ENCODE assay signal across 14 cellular contexts in the genomic region with DNA sequence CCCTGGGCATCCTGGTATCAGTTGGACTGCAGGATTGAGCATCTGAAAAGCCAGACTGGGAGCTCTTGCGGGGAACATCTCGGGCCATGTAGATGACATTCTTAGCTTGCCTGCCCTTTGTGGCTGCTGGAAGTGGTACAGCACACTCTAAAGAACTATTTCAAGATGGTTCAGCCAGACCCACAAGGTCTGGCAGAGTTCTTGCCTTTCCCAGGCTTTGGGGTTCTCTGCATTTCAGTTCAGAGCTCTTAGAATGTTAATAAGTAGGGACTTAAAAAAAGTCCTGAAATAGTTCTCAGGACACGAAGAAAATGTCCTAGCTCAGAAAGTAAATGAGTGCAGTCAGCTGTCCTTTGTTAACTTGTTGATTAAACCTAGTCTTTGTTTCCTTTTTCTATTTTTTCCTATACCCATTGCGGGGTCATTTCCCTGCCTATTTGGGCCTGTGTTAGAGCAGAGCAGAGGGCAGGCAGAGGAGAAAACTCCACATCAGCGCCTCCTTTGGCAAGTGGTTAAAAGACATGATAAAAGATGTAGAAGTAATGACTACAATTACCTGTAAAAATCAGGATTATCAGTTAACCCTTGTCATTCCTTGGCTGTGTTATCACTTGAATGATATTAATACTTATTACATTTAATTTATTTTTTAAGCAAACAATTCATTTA.
A peak's percentile ranks its signal among the peaks of the same experiment; 100 is the strongest.
DNase-seq lines count a peak whose midpoint lies in the region; ATAC-seq and TF ChIP-seq lines count a peak whose summit lies in the region.
"Had no signal": no experiment of that assay in that cellular context is flagged by ENCODE, and none has a peak within 500 bp of the region (broad histone marks: within the 10 kb centered on the region; RNA-seq: fewer than 3 reads in every experiment).

No MANE protein-coding gene starts in this region.

- TF ChIP-seq CTCF in DND-41 (IDR thresholded peaks at IDR 0.05; ENCODE audit: borderline replicate concordance, extremely low read depth, low read length, poor library complexity, severe bottlenecking), result peak; percentile 18
- TF ChIP-seq CTCF in ovary (IDR thresholded peaks at IDR 0.05), result no peak

- WGBS in ovary, 3 donors, result 88 to 93% (median 91%) methylated on average over 5 of the region's 5 CpGs

- H3K79me2 ChIP-seq in DND-41 (ENCODE audit: insufficient read depth, low read length), result no peaks in the 10 kb centered on the region

- H3K4me3 ChIP-seq in DND-41 (ENCODE audit: low read depth in 1 of 2, low read length in 2 of 2), result no peak overlapping the region
- no peak overlapping the region for H3K4me3 ChIP-seq in ovary
- H3K4me3 ChIP-seq: skin epidermis had no signal

- H3K36me3 ChIP-seq in DND-41 (ENCODE audit: insufficient read depth, low read length) (no peaks in the 10 kb centered on the region), ovary (no peaks in the 10 kb centered on the region)

- in situ Hi-C loops in KBM-7 (cut with MboI; ENCODE audit: low pct_unique_long_range_greater_than_20kb, low sequenced_read_pairs), result no loop called here

- TF ChIP-seq EP300 in ovary (IDR thresholded peaks at IDR 0.05), result no peak

- H3K4me1 ChIP-seq in DND-41 (ENCODE audit: insufficient read depth, low read length) (no peaks in the 10 kb centered on the region), ovary (ENCODE audit: insufficient read depth) (peaks cover 12% of the 10 kb centered on the region)

- H4K20me1 ChIP-seq in DND-41 (ENCODE audit: insufficient read depth, low read length), result no peaks in the 10 kb centered on the region

- H2AFZ ChIP-seq in DND-41 (ENCODE audit: low read depth, low read length), result no peak overlapping the region

- ATAC-seq in DND-41 (ENCODE audit: insufficient read depth, low read depth), result no peak
- ATAC-seq: activated T-cell treated with anti-CD3 and anti-CD28 coated beads, Interleukin-2, amount 50 U/mL, for 4 hours; left ventricle myocardium superior had no signal

- intact Hi-C loops in ovary (cut with DNase I), result loop anchor here in 1 of 4 donors (10.0 kb wide), 2 partner anchors 111 to 289 kb away; partner anchors contain the start of gene ZSWIM6

- no peak overlapping the region for H3K27ac ChIP-seq in DND-41 (ENCODE audit: low read length)
- peak overlapping the region; percentile 97 for H3K27ac ChIP-seq in caudate nucleus (ENCODE audit: low read depth, low read length)
- no peak overlapping the region for H3K27ac ChIP-seq in ovary
- H3K27ac ChIP-seq: skin epidermis had no signal

- TF ChIP-seq POLR2A in ovary (IDR thresholded peaks at IDR 0.05), result no peak

- no peaks in the 10 kb centered on the region for H3K9me3 ChIP-seq in DND-41 (ENCODE audit: insufficient read depth, low read length, severe bottlenecking)
- no peaks in the 10 kb centered on the region for H3K9me3 ChIP-seq in ovary

- H3K27me3 ChIP-seq in DND-41 (ENCODE audit: insufficient read depth, low read length, poor library complexity), result no peaks in the 10 kb centered on the region
- no peaks in the 10 kb centered on the region for H3K27me3 ChIP-seq in ovary

- DNase-seq in DND-41, result no peak
- peak; percentile 8 for DNase-seq in KBM-7
- DNase-seq in caudate nucleus (lab: John Stamatoyannopoulos, UW), result peak in 7 of 61 donors; percentile 10 to 60 (median 27)
- peak; percentile 70 for DNase-seq in midbrain (lab: John Stamatoyannopoulos, UW)
- no peak for DNase-seq in CD1c-positive myeloid dendritic cell (ENCODE audit: extremely low spot score)
- no peak for DNase-seq in ovary
- DNase-seq in NAMALWA (ENCODE audit: low spot score), result no peak
- DNase-seq in stimulated activated CD8-positive, alpha-beta memory T cell treated with anti-CD3 and anti-CD28 coated beads, Interleukin-4, amount 100 ng/mL, for 48 hours, result no peak
- DNase-seq: activated T-cell treated with anti-CD3 and anti-CD28 coated beads, Interleukin-2, amount 50 U/mL, for 4 hours; left ventricle myocardium superior; NCI-H2029; stimulated activated naive CD4-positive, alpha-beta T cell treated with Interleukin-2 at 50 U/mL for 16 hours; SW 1271 had no signal

- no peak overlapping the region for H3K4me2 ChIP-seq in DND-41 (ENCODE audit: insufficient read depth, low read length)

- H3K9ac ChIP-seq in DND-41 (ENCODE audit: low read depth, low read length), result no peak overlapping the region

Comparison
In these comparisons a context has a peak if more than half of its experiments do, and no peak if none do; other contexts are left out.
1. DNase-seq: peak in KBM-7 (single experiment) and midbrain (single experiment); none in DND-41 (single experiment), CD1c-positive myeloid dendritic cell (single experiment), ovary (0 of 5), NAMALWA (single experiment) and stimulated activated CD8-positive, alpha-beta memory T cell treated with anti-CD3 and anti-CD28 coated beads, Interleukin-4, amount 100 ng/mL, for 48 hours (single experiment).